In genomic region chr22:35352214-35353111, GRCh38 we compare ENCODE assay signal across 8 cellular contexts. TPM values are rescaled to one million over a fixed set of nuclear protein-coding genes. Genes with fewer than 3 reads are reported as not detected.
DNase-seq lines count a peak whose midpoint lies in the region; ATAC-seq and TF ChIP-seq lines count a peak whose summit lies in the region.

No MANE protein-coding gene starts in this region.

- no peak overlapping the region for H3K4me3 ChIP-seq in AG04450 (ENCODE audit: low read depth, low read length)

- H3K9me3 Mint-ChIP-seq in activated naive CD8-positive, alpha-beta T cell treated with anti-CD3 and anti-CD28 coated beads, Interleukin-2, amount 10 ng/mL, durations not matched to agents 7 days and 5 days, result no peaks in the 10 kb centered on the region

- POLR2A ChIA-PET in AG04450 (lab: Yijun Ruan, JAX), result no interaction called here
- POLR2A ChIA-PET in activated naive CD8-positive, alpha-beta T cell treated with anti-CD3 and anti-CD28 coated beads, Interleukin-2, amount 10 ng/mL, durations not matched to agents 7 days and 5 days (lab: Charles Lee), result interaction anchor here (0.7 to 0.8 kb wide), 2 partner anchors 28 to 713 kb away, joined by 3 to 4 read pairs; no protein-coding TSS in a partner anchor

- no peak overlapping the region for H3K27ac ChIP-seq in AG04450 (ENCODE audit: low read depth, low read length)
- H3K27ac ChIP-seq in layer of hippocampus (ENCODE audit: low read depth, low read length), result peak overlapping the region; percentile 60

- peak; percentile 35 for ATAC-seq in activated naive CD8-positive, alpha-beta T cell treated with anti-CD3 and anti-CD28 coated beads, Interleukin-2, amount 10 ng/mL, durations not matched to agents 7 days and 5 days (ENCODE audit: low read depth)

- H3K4me3 Mint-ChIP-seq in activated naive CD8-positive, alpha-beta T cell treated with anti-CD3 and anti-CD28 coated beads, Interleukin-2, amount 10 ng/mL, durations not matched to agents 7 days and 5 days, result peak overlapping the region; percentile 58

- H3K27me3 ChIP-seq in AG04450 (ENCODE audit: control insufficient read depth, insufficient read depth, low read length) (no peaks in the 10 kb centered on the region), layer of hippocampus (ENCODE audit: control insufficient read depth, insufficient read depth, low read length) (no peaks in the 10 kb centered on the region)

- TF ChIP-seq CTCF in AG04450 (IDR thresholded peaks at IDR 0.05; ENCODE audit: low read depth, low read length) (0 out of 2 replicates have a peak, but pooled peaks have one; percentile 11), GM20000 (IDR thresholded peaks at IDR 0.05; ENCODE audit: extremely low read depth, missing control alignments) (peak; percentile 36)

- peak overlapping the region; percentile 79 for H3K27ac Mint-ChIP-seq in activated naive CD8-positive, alpha-beta T cell treated with anti-CD3 and anti-CD28 coated beads, Interleukin-2, amount 10 ng/mL, durations not matched to agents 7 days and 5 days

- peaks cover 17% of the 10 kb centered on the region for H3K4me1 Mint-ChIP-seq in activated naive CD8-positive, alpha-beta T cell treated with anti-CD3 and anti-CD28 coated beads, Interleukin-2, amount 10 ng/mL, durations not matched to agents 7 days and 5 days

- CTCF ChIA-PET in AG04450 (lab: Charles Lee), result interaction anchor here (0.7 to 2.6 kb wide), 3 partner anchors 55 to 480 kb away, joined by 3 to 12 read pairs (median 5); no protein-coding TSS in a partner anchor

- H3K9me3 ChIP-seq in AG04450 (ENCODE audit: control insufficient read depth, insufficient read depth, low read length), result no peaks in the 10 kb centered on the region; the same call in 1 of the 2 replicates

- no peaks in the 10 kb centered on the region for H3K36me3 Mint-ChIP-seq in activated naive CD8-positive, alpha-beta T cell treated with anti-CD3 and anti-CD28 coated beads, Interleukin-2, amount 10 ng/mL, durations not matched to agents 7 days and 5 days

- peaks cover 8% of the 10 kb centered on the region for H3K27me3 Mint-ChIP-seq in activated naive CD8-positive, alpha-beta T cell treated with anti-CD3 and anti-CD28 coated beads, Interleukin-2, amount 10 ng/mL, durations not matched to agents 7 days and 5 days

- DNase-seq in AG04450 (ENCODE audit: low read depth, low spot score) (no peak), GM20000 (ENCODE audit: low spot score) (no peak), RPMI8226 (peak; percentile 92), cerebellar nuclear complex (lab: John Stamatoyannopoulos, UW) (no peak), NCI-H2227 treated with DMSO at 0.1 percent for 48 hours (lab: John Stamatoyannopoulos, UW) (no peak)
- DNase-seq in activated naive CD8-positive, alpha-beta T cell treated with anti-CD3 and anti-CD28 coated beads, Interleukin-2, amount 10 ng/mL, durations not matched to agents 7 days and 5 days, result peak; percentile 51
- peak; percentile 52 to 59 for DNase-seq in stimulated activated CD4-positive, alpha-beta T cell treated with anti-CD3 and anti-CD28 coated beads, Interleukin-4, amount 100 ng/mL, for 48 hours (ENCODE audit: low read depth in 2 of 2)

RNA-seq across cellular contexts. Expression of gene HMOX1, which starts 28.4 kb away (rescaled TPM):
- polyA plus RNA-seq in AG04450 (2011; rRNA removed), result 55.2 and 69.7 TPM in 2 replicates
- 32.3 and 36.2 TPM in 2 replicates for polyA minus RNA-seq in AG04450 (2011; rRNA and poly(A)+ RNA removed)
- 1 to 10 TPM; 5.2 to 7.3 TPM for total RNA-seq in activated naive CD8-positive, alpha-beta T cell treated with anti-CD3 and anti-CD28 coated beads, Interleukin-2, amount 10 ng/mL, durations not matched to agents 7 days and 5 days

RNA-seq across cellular contexts. Expression of gene MCM5, which starts 47.5 kb away (rescaled TPM):
- 12.0 and 15.0 TPM in 2 replicates for polyA plus RNA-seq in AG04450 (2011; rRNA removed)
- 31.5 and 33.5 TPM in 2 replicates for polyA minus RNA-seq in AG04450 (2011; rRNA and poly(A)+ RNA removed)
- 100 to 1,000 TPM; 194 to 221 TPM for total RNA-seq in activated naive CD8-positive, alpha-beta T cell treated with anti-CD3 and anti-CD28 coated beads, Interleukin-2, amount 10 ng/mL, durations not matched to agents 7 days and 5 days

RNA-seq across cellular contexts. Expression of gene TOM1, which starts 52.8 kb away (rescaled TPM):
- 40.0 and 57.2 TPM in 2 replicates for polyA plus RNA-seq in AG04450 (2011; rRNA removed)
- 75.6 and 111 TPM in 2 replicates for polyA minus RNA-seq in AG04450 (2011; rRNA and poly(A)+ RNA removed)
- total RNA-seq in activated naive CD8-positive, alpha-beta T cell treated with anti-CD3 and anti-CD28 coated beads, Interleukin-2, amount 10 ng/mL, durations not matched to agents 7 days and 5 days, result 10 to 100 TPM; 36.7 to 39.5 TPM

Comparison
In these comparisons a context has a peak if more than half of its experiments do, and no peak if none do; other contexts are left out.
1. DNase-seq: peak in RPMI8226 (single experiment), activated naive CD8-positive, alpha-beta T cell treated with anti-CD3 and anti-CD28 coated beads, Interleukin-2, amount 10 ng/mL, durations not matched to agents 7 days and 5 days (single experiment) and stimulated activated CD4-positive, alpha-beta T cell treated with anti-CD3 and anti-CD28 coated beads, Interleukin-4, amount 100 ng/mL, for 48 hours (2 of 2); none in AG04450 (single experiment), GM20000 (single experiment), cerebellar nuclear complex (0 of 2) and NCI-H2227 treated with DMSO at 0.1 percent for 48 hours (single experiment).